20 cellular contexts compared by ENCODE assay signal in the genomic region with DNA sequence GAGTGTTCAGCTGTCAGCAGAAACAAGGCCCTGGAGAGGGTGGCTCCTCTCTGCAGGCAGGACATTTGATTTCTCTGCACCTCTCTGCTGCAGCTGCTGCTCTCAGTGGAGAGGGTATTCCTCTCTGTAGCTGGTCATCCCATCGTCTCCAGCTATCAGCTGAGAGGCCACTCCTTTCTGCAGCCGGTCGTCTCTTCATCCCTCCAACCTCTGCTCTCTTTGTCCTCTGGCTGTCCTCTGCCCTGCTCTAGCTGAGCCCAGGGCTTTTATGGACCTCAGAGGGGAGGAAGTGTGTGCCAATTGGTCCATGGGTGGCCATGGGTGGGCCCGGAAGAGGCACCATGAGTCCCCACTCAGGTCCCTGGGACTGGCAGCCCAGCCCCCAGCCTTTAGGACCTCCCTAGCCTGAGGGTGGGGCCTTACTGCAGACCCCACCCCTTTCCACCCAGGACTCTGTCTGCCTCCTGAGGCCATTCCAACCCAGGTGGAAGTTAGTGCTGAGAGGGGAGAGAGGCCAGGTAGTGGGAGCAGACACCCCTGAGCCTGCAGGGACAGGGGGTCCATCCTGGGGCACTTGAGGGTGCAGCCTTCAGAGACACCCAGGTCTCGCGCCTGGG. TPM values are rescaled to one million over a fixed set of nuclear protein-coding genes. Genes with fewer than 3 reads are reported as not detected.
DNase-seq lines count a peak whose midpoint lies in the region; ATAC-seq and TF ChIP-seq lines count a peak whose summit lies in the region.
"Had no signal": no experiment of that assay in that cellular context is flagged by ENCODE, and none has a peak within 500 bp of the region (broad histone marks: within the 10 kb centered on the region; RNA-seq: fewer than 3 reads in every experiment).

No MANE protein-coding gene starts in this region.

- H3K4me1 Mint-ChIP-seq in WTC11, result peaks cover 10% of the 10 kb centered on the region
- H3K4me1 Mint-ChIP-seq in activated naive CD4-positive, alpha-beta T cell treated with anti-CD3 and anti-CD28 coated beads, Interleukin-2, amount 10 ng/mL, durations not matched to agents 7 days and 5 days, result peaks cover 7% of the 10 kb centered on the region
- H3K4me1 Mint-ChIP-seq in activated CD8-positive, alpha-beta T cell treated with anti-CD3 and anti-CD28 coated beads for 36 hours (ENCODE audit: low read depth), result peaks cover 7% of the 10 kb centered on the region

- H3K18ac ChIP-seq in mesendoderm (ENCODE audit: low read length), result no peak overlapping the region

- H3K79me1 ChIP-seq in mesendoderm (ENCODE audit: low read length), result no peaks in the 10 kb centered on the region

- H3K9me3 ChIP-seq in HUES6 (ENCODE audit: control insufficient read depth, insufficient read depth, low read depth, low read length) (no peaks in the 10 kb centered on the region), BE2C (no peaks in the 10 kb centered on the region)

- H3K27ac ChIP-seq in HUES6 (ENCODE audit: low read depth, low read length) (peak overlapping the region; percentile 62), mesendoderm (ENCODE audit: low read depth, low read length) (no peak overlapping the region)

- WGBS in mesendoderm (ENCODE audit: extremely low coverage, insufficient coverage, low lambda C conversion rate), result no CpG with 5 or more reads among the region's 6 CpGs

- in situ Hi-C loops in G401 (cut with HindIII; ENCODE audit: low sequenced_read_pairs), result no loop called here

- no peaks in the 10 kb centered on the region for H3K27me3 Mint-ChIP-seq in WTC11 (ENCODE audit: low read depth)
- H3K27me3 Mint-ChIP-seq in activated naive CD4-positive, alpha-beta T cell treated with anti-CD3 and anti-CD28 coated beads, Interleukin-2, amount 10 ng/mL, durations not matched to agents 7 days and 5 days, result peaks cover 9% of the 10 kb centered on the region
- H3K27me3 Mint-ChIP-seq in activated CD8-positive, alpha-beta T cell treated with anti-CD3 and anti-CD28 coated beads for 36 hours, result peaks cover 1% of the 10 kb centered on the region

- DNase-seq in G401 (ENCODE audit: low spot score), result peak; percentile 9
- no peak for DNase-seq in WTC11 (ENCODE audit: low spot score)
- DNase-seq in mesendoderm, result peak; percentile 45
- no peak for DNase-seq in activated naive CD4-positive, alpha-beta T cell treated with anti-CD3 and anti-CD28 coated beads, Interleukin-2, amount 10 ng/mL, durations not matched to agents 7 days and 5 days
- no peak for DNase-seq in NCI-H187 (lab: John Stamatoyannopoulos, UW)
- no peak for DNase-seq in activated CD8-positive, alpha-beta T cell treated with anti-CD3 and anti-CD28 coated beads for 36 hours
- no peak for DNase-seq in BE2C
- DNase-seq: ACHN; CD4-positive, alpha-beta memory T cell; HCEC 1CT; KG1; MM.1S; NCI-H1105 treated with DMSO at 0.1 percent for 48 hours; NCI-H1930; NCI-H2171; NCI-H446 treated with DMSO at 0.1 percent for 48 hours; NCI-H748 treated with DMSO at 0.1 percent for 48 hours had no signal

- intact Hi-C loops in activated CD8-positive, alpha-beta T cell treated with anti-CD3 and anti-CD28 coated beads for 36 hours (cut with micrococcal nuclease), result no loop called here

- H2BK120ac ChIP-seq in mesendoderm (ENCODE audit: low read depth, low read length), result no peak overlapping the region

- no peak for TF ChIP-seq CTCF in WTC11 (IDR thresholded peaks at IDR 0.05)
- no peak for TF ChIP-seq CTCF in activated CD8-positive, alpha-beta T cell treated with anti-CD3 and anti-CD28 coated beads for 36 hours (IDR thresholded peaks at IDR 0.05)
- TF ChIP-seq CTCF in BE2C (IDR thresholded peaks at IDR 0.05; ENCODE audit: low read depth, low read length), result no peak

- peak overlapping the region; percentile 34; the same call in 1 of the 2 replicates for H3K4me3 ChIP-seq in HUES6 (ENCODE audit: low read depth, low read length)
- no peak overlapping the region for H3K4me3 ChIP-seq in mesendoderm (ENCODE audit: low read length)
- H3K4me3 ChIP-seq in BE2C (ENCODE audit: low read depth, low read length), result no peak overlapping the region

- peak overlapping the region; percentile 17 for H3K56ac ChIP-seq in mesendoderm (ENCODE audit: low read length)

- CTCF ChIA-PET in WTC11 (lab: Charles Lee), result no interaction called here
- CTCF ChIA-PET in activated naive CD4-positive, alpha-beta T cell treated with anti-CD3 and anti-CD28 coated beads, Interleukin-2, amount 10 ng/mL, durations not matched to agents 7 days and 5 days (lab: Charles Lee), result no interaction called here
- CTCF ChIA-PET in activated CD8-positive, alpha-beta T cell treated with anti-CD3 and anti-CD28 coated beads for 36 hours (lab: Charles Lee), result no interaction called here

- no peak overlapping the region for H3K23ac ChIP-seq in mesendoderm (ENCODE audit: low read length)

- H3K36me3 ChIP-seq in HUES6 (ENCODE audit: control insufficient read depth, insufficient read depth, low read length), result no peaks in the 10 kb centered on the region
- H3K36me3 ChIP-seq in mesendoderm (ENCODE audit: control insufficient read depth, insufficient read depth, low read length), result no peaks in the 10 kb centered on the region
- H3K36me3 ChIP-seq in BE2C, result no peaks in the 10 kb centered on the region

- peak overlapping the region; percentile 11 for H3K4ac ChIP-seq in mesendoderm (ENCODE audit: low read depth, low read length)

- peaks cover 15% of the 10 kb centered on the region for H3K4me1 ChIP-seq in HUES6 (ENCODE audit: control insufficient read depth, insufficient read depth, low read length)
- H3K4me1 ChIP-seq in mesendoderm (ENCODE audit: control insufficient read depth, low read depth, low read length), result no peaks in the 10 kb centered on the region
- no peaks in the 10 kb centered on the region for H3K4me1 ChIP-seq in BE2C

- no peaks in the 10 kb centered on the region for H3K79me2 ChIP-seq in mesendoderm (ENCODE audit: control insufficient read depth, insufficient read depth, low read length)

- H2AK5ac ChIP-seq in mesendoderm (ENCODE audit: low read length), result no peak overlapping the region

- H2BK5ac ChIP-seq in mesendoderm (ENCODE audit: low read length), result no peak overlapping the region

- no peak overlapping the region for H3K4me2 ChIP-seq in mesendoderm (ENCODE audit: low read length)

- ATAC-seq in WTC11, result peak; percentile 79
- ATAC-seq in activated CD8-positive, alpha-beta T cell treated with anti-CD3 and anti-CD28 coated beads for 36 hours, result no peak
- ATAC-seq: Panc1, Right ventricle myocardium inferior had no signal

- no peaks in the 10 kb centered on the region for H3K9me3 Mint-ChIP-seq in WTC11
- no peaks in the 10 kb centered on the region for H3K9me3 Mint-ChIP-seq in activated naive CD4-positive, alpha-beta T cell treated with anti-CD3 and anti-CD28 coated beads, Interleukin-2, amount 10 ng/mL, durations not matched to agents 7 days and 5 days
- no peaks in the 10 kb centered on the region for H3K9me3 Mint-ChIP-seq in activated CD8-positive, alpha-beta T cell treated with anti-CD3 and anti-CD28 coated beads for 36 hours
- H3K9me3 Mint-ChIP-seq: CD4-positive, alpha-beta memory T cell had no signal

- no peaks in the 10 kb centered on the region for H3K36me3 Mint-ChIP-seq in WTC11
- no peaks in the 10 kb centered on the region for H3K36me3 Mint-ChIP-seq in activated naive CD4-positive, alpha-beta T cell treated with anti-CD3 and anti-CD28 coated beads, Interleukin-2, amount 10 ng/mL, durations not matched to agents 7 days and 5 days
- H3K36me3 Mint-ChIP-seq in activated CD8-positive, alpha-beta T cell treated with anti-CD3 and anti-CD28 coated beads for 36 hours (ENCODE audit: low read depth), result no peaks in the 10 kb centered on the region
- H3K36me3 Mint-ChIP-seq: CD4-positive, alpha-beta memory T cell had no signal

- H3K27ac Mint-ChIP-seq in WTC11, result no peak overlapping the region
- no peak overlapping the region for H3K27ac Mint-ChIP-seq in activated naive CD4-positive, alpha-beta T cell treated with anti-CD3 and anti-CD28 coated beads, Interleukin-2, amount 10 ng/mL, durations not matched to agents 7 days and 5 days
- no peak overlapping the region for H3K27ac Mint-ChIP-seq in activated CD8-positive, alpha-beta T cell treated with anti-CD3 and anti-CD28 coated beads for 36 hours
- H3K27ac Mint-ChIP-seq: CD4-positive, alpha-beta memory T cell had no signal

- H2BK15ac ChIP-seq in mesendoderm (replicated peaks; ENCODE audit: low read depth), result no peak overlapping the region

- no peak overlapping the region for H4K5ac ChIP-seq in mesendoderm (ENCODE audit: low read length)

- H3K9ac ChIP-seq in HUES6 (ENCODE audit: low read length) (peak overlapping the region; percentile 73), mesendoderm (ENCODE audit: low read length) (no peak overlapping the region)

- POLR2A ChIA-PET in WTC11 (lab: Charles Lee), result interaction anchor here (1.8 kb wide), 1 partner anchor 26 kb away, joined by 7 read pairs; a partner anchor contains a TSS
- POLR2A ChIA-PET in activated CD8-positive, alpha-beta T cell treated with anti-CD3 and anti-CD28 coated beads for 36 hours (lab: Charles Lee), result no interaction called here

- no peak overlapping the region for H3K4me3 Mint-ChIP-seq in WTC11
- H3K4me3 Mint-ChIP-seq in activated naive CD4-positive, alpha-beta T cell treated with anti-CD3 and anti-CD28 coated beads, Interleukin-2, amount 10 ng/mL, durations not matched to agents 7 days and 5 days, result no peak overlapping the region
- no peak overlapping the region for H3K4me3 Mint-ChIP-seq in activated CD8-positive, alpha-beta T cell treated with anti-CD3 and anti-CD28 coated beads for 36 hours
- H3K4me3 Mint-ChIP-seq: CD4-positive, alpha-beta memory T cell had no signal

- H3K27me3 ChIP-seq in HUES6 (ENCODE audit: control insufficient read depth, insufficient read depth, low read length), result no peaks in the 10 kb centered on the region
- no peaks in the 10 kb centered on the region for H3K27me3 ChIP-seq in mesendoderm (ENCODE audit: insufficient read depth, low read length, poor library complexity)
- no peaks in the 10 kb centered on the region for H3K27me3 ChIP-seq in BE2C

- no peak overlapping the region for H4K8ac ChIP-seq in mesendoderm (ENCODE audit: low read depth, low read length)

TF ChIP-seq in WTC11, 78 proteins besides CTCF, POLR2A, EP300 and RAD21 (continues in another document):
- TF ChIP-seq TCF7 (CRISPR knock-in tag; IDR thresholded peaks at IDR 0.05; ENCODE audit: low read depth) (no peak), SP1 (CRISPR knock-in tag; conservative IDR thresholded peaks at IDR 0.05) (no peak; the same call in 1 of the 2 replicates)

RNA-seq across cellular contexts. Expression of a gene that starts 26.2 kb away (rescaled TPM):
- total RNA-seq in G401 (2014; rRNA removed; shearing (Covaris generic)), result 156 and 216 TPM in 2 replicates
- 132 to 161 TPM (median 135 TPM) in 3 replicates for total RNA-seq in WTC11 (2021)
- 58.6 TPM for polyA plus RNA-seq in mesendoderm (2013, experiment 1 of 2)
- 63.8 TPM for polyA plus RNA-seq in mesendoderm (2013, experiment 2 of 2)
- total RNA-seq in activated CD8-positive, alpha-beta T cell treated with anti-CD3 and anti-CD28 coated beads for 36 hours, result 100 to 1,000 TPM; 101 to 102 TPM
- polyA plus RNA-seq in BE2C (2012; ENCODE audit: insufficient read depth, insufficient read length, low read depth), result 7.6 TPM

Comparison
In these comparisons a context has a peak if more than half of its experiments do, and no peak if none do; other contexts are left out.
1. DNase-seq: peak in G401 (single experiment) and mesendoderm (single experiment); none in WTC11 (single experiment), activated naive CD4-positive, alpha-beta T cell treated with anti-CD3 and anti-CD28 coated beads, Interleukin-2, amount 10 ng/mL, durations not matched to agents 7 days and 5 days (single experiment), NCI-H187 (0 of 2), activated CD8-positive, alpha-beta T cell treated with anti-CD3 and anti-CD28 coated beads for 36 hours (single experiment) and BE2C (single experiment).